ENCODE assay signal across 9 cellular contexts in genomic region chr12:89756100-89756637, GRCh38. TPM values are rescaled to one million over a fixed set of nuclear protein-coding genes. Genes with fewer than 3 reads are reported as not detected.
DNase-seq lines count a peak whose midpoint lies in the region; ATAC-seq and TF ChIP-seq lines count a peak whose summit lies in the region.
"Had no signal": no experiment of that assay in that cellular context is flagged by ENCODE, and none has a peak within 500 bp of the region (broad histone marks: within the 10 kb centered on the region; RNA-seq: fewer than 3 reads in every experiment).

No MANE protein-coding gene starts in this region.

- TF ChIP-seq POLR2A in breast epithelium (IDR thresholded peaks at IDR 0.05) = no peak

- no peak for DNase-seq in MCF 10A (ENCODE audit: unreplicated experiment)
- DNase-seq in breast epithelium (ENCODE audit: low spot score in 2 of 2) = no peak
- DNase-seq in adipocyte (ENCODE audit: low read depth) = no peak
- no peak for DNase-seq in upper lobe of right lung
- DNase-seq in right cardiac atrium = no peak
- no peak for DNase-seq in NCI-H128 (lab: John Stamatoyannopoulos, UW; ENCODE audit: unreplicated experiment)
- DNase-seq in RWPE1 (ENCODE audit: low spot score) = no peak
- DNase-seq: anterior cingulate cortex had no signal

- intact Hi-C loops in MCF 10A (cut with micrococcal nuclease) = loop anchor here (1.0 to 2.0 kb wide), 6 partner anchors 13 to 335 kb away; no protein-coding TSS in a partner anchor
- intact Hi-C loops in breast epithelium (cut with DNase I; ENCODE audit: low total_unique reads) = no loop called here
- intact Hi-C loops in upper lobe of right lung (cut with DNase I) = no loop called here
- intact Hi-C loops in right cardiac atrium (cut with DNase I) = no loop called here

- TSS peak; percentile 98 for BruUV-seq in MCF 10A (replicated peaks; lab: Mats Ljungman, UMichigan)

- H3K4me1 Mint-ChIP-seq in MCF 10A (ENCODE audit: insufficient read depth, unreplicated experiment) = peaks cover 36% of the 10 kb centered on the region

- 85% methylated on average over 5 of the region's 5 CpGs for WGBS in right cardiac atrium

- H3K4me3 ChIP-seq in breast epithelium (no peak overlapping the region), adipocyte (ENCODE audit: low read length) (peak overlapping the region; percentile 11), upper lobe of right lung (no peak overlapping the region), right cardiac atrium (ENCODE audit: low read length) (no peak overlapping the region)

- H3K36me3 ChIP-seq in breast epithelium = no peaks in the 10 kb centered on the region
- no peaks in the 10 kb centered on the region for H3K36me3 ChIP-seq in adipocyte (ENCODE audit: control insufficient read depth, insufficient read depth, low read length, severe bottlenecking)
- H3K36me3 ChIP-seq in upper lobe of right lung = no peaks in the 10 kb centered on the region

- H3K27me3 ChIP-seq in breast epithelium (no peaks in the 10 kb centered on the region), adipocyte (replicated peaks; ENCODE audit: control insufficient read depth, insufficient read depth, low read length) (no peaks in the 10 kb centered on the region), upper lobe of right lung (no peaks in the 10 kb centered on the region), right cardiac atrium (ENCODE audit: control insufficient read depth, insufficient read depth) (no peaks in the 10 kb centered on the region)

- ATAC-seq in HG03280 (IDR thresholded peaks at IDR 0.05; ENCODE audit: unreplicated experiment) = peak; percentile 8
- peak; percentile 72 for ATAC-seq in upper lobe of right lung
- ATAC-seq in right cardiac atrium = no peak

- H3K27me3 Mint-ChIP-seq in MCF 10A (ENCODE audit: insufficient read depth, unreplicated experiment) = no peaks in the 10 kb centered on the region

- H3K27ac ChIP-seq in breast epithelium = no peak overlapping the region
- no peak overlapping the region for H3K27ac ChIP-seq in upper lobe of right lung
- H3K27ac ChIP-seq in right cardiac atrium (ENCODE audit: low read length) = no peak overlapping the region
- H3K27ac ChIP-seq in RWPE1 = no peak overlapping the region

- peaks cover 17% of the 10 kb centered on the region for H3K36me3 Mint-ChIP-seq in MCF 10A (ENCODE audit: insufficient read depth, unreplicated experiment)

- H3K4me3 Mint-ChIP-seq in MCF 10A (ENCODE audit: unreplicated experiment) = no peak overlapping the region

- H3K9me3 Mint-ChIP-seq in MCF 10A (ENCODE audit: unreplicated experiment) = no peaks in the 10 kb centered on the region

- H3K4me1 ChIP-seq in breast epithelium (no peaks in the 10 kb centered on the region), adipocyte (ENCODE audit: control insufficient read depth, insufficient read depth, low read length) (peaks cover 29% of the 10 kb centered on the region), upper lobe of right lung (no peaks in the 10 kb centered on the region), right cardiac atrium (ENCODE audit: control insufficient read depth, insufficient read depth, low read length) (no peaks in the 10 kb centered on the region)

- TF ChIP-seq CTCF in MCF 10A (IDR thresholded peaks at IDR 0.05; ENCODE audit: unreplicated experiment) (no peak), breast epithelium (IDR thresholded peaks at IDR 0.05) (no peak), upper lobe of right lung (IDR thresholded peaks at IDR 0.05) (no peak), RWPE1 (conservative IDR thresholded peaks at IDR 0.05; ENCODE audit: low read depth) (no peak)

- H3K27ac Mint-ChIP-seq in MCF 10A (ENCODE audit: low read depth, unreplicated experiment) = peak overlapping the region; percentile 95

- no peak overlapping the region for H3K9ac ChIP-seq in adipocyte (ENCODE audit: low read length)

- no peaks in the 10 kb centered on the region for H3K9me3 ChIP-seq in breast epithelium
- H3K9me3 ChIP-seq in adipocyte (ENCODE audit: control insufficient read depth, low read length) = no peaks in the 10 kb centered on the region
- no peaks in the 10 kb centered on the region for H3K9me3 ChIP-seq in upper lobe of right lung
- H3K9me3 ChIP-seq in right cardiac atrium (ENCODE audit: control insufficient read depth, low read length) = no peaks in the 10 kb centered on the region

- POLR2A ChIA-PET in MCF 10A (lab: Yijun Ruan, JAX) (interaction anchor here (0.6 to 3.9 kb wide), 11 partner anchors 10 to 193 kb away, joined by 3 to 34 read pairs (median 7); partner anchors contain the start of gene ATP2B1), RWPE1 (lab: Yijun Ruan, JAX; ENCODE audit: low non-redundant PET) (interaction anchor here (0.6 to 0.9 kb wide), 2 partner anchors 47 to 200 kb away, joined by 4 to 9 read pairs; no protein-coding TSS in a partner anchor)

- CTCF ChIA-PET in MCF 10A (lab: Yijun Ruan, JAX) = no interaction called here
- CTCF ChIA-PET in RWPE1 (lab: Yijun Ruan, JAX) = no interaction called here

RNA-seq across cellular contexts. Expression of gene ATP2B1, which starts 47.5 kb away (rescaled TPM):
- 221 and 281 TPM in 2 replicates for total RNA-seq in MCF 10A (2022)
- total RNA-seq in breast epithelium = 10 to 100 TPM; 40.3 to 76.8 (median 54.6) TPM
- 46.6 TPM for total RNA-seq in upper lobe of right lung
- 10 to 100 TPM; 13.0 to 19.0 (median 16.6) TPM for total RNA-seq in right cardiac atrium
- polyA plus RNA-seq in right cardiac atrium = 6.1 TPM

Comparison
In these comparisons a context has a peak if more than half of its experiments do, and no peak if none do; other contexts are left out.
1. ATAC-seq: peak in HG03280 (single experiment) and upper lobe of right lung (single experiment); none in right cardiac atrium (0 of 2).